In genomic region chr14:89651805-89652204, GRCh38 we compare ENCODE assay signal across 25 cellular contexts.
"Had no signal": no experiment of that assay in that cellular context is flagged by ENCODE, and none has a peak within 500 bp of the region (broad histone marks: within the 10 kb centered on the region; RNA-seq: fewer than 3 reads in every experiment).

No MANE protein-coding gene starts in this region.

- H3K27ac Mint-ChIP-seq: activated CD4-positive, alpha-beta memory T cell treated with anti-CD3 and anti-CD28 coated beads, Interleukin-2, amount 10 ng/mL, durations not matched to agents 7 days and 5 days; activated CD4-positive, alpha-beta T cell treated with anti-CD3 and anti-CD28 coated beads, Interleukin-2, amount 10 ng/mL, durations not matched to agents 7 days and 5 days; activated naive CD4-positive, alpha-beta T cell treated with anti-CD3 and anti-CD28 coated beads, Interleukin-2, amount 10 ng/mL, durations not matched to agents 7 days and 5 days; activated T-cell treated with anti-CD3 and anti-CD28 coated beads, Interleukin-2, amount 50 U/mL, for 24 hours; nephron; progenitor cell of endocrine pancreas; T-cell; type B pancreatic cell had no signal

- H3K4me1 Mint-ChIP-seq: activated CD4-positive, alpha-beta memory T cell treated with anti-CD3 and anti-CD28 coated beads, Interleukin-2, amount 10 ng/mL, durations not matched to agents 7 days and 5 days; nephron had no signal

- H3K36me3 ChIP-seq: breast epithelium, gastroesophageal sphincter, neutrophil, ovary, right lobe of liver, vagina had no signal

- H3K4me3 Mint-ChIP-seq: activated CD4-positive, alpha-beta memory T cell treated with anti-CD3 and anti-CD28 coated beads, Interleukin-2, amount 10 ng/mL, durations not matched to agents 7 days and 5 days; activated CD4-positive, alpha-beta T cell treated with anti-CD3 and anti-CD28 coated beads, Interleukin-2, amount 10 ng/mL, durations not matched to agents 7 days and 5 days; activated naive CD4-positive, alpha-beta T cell treated with anti-CD3 and anti-CD28 coated beads, Interleukin-2, amount 10 ng/mL, durations not matched to agents 7 days and 5 days; activated T-cell treated with anti-CD3 and anti-CD28 coated beads, Interleukin-2, amount 50 U/mL, for 24 hours; nephron; stimulated activated naive CD8-positive, alpha-beta T cell treated with anti-CD3 and anti-CD28 coated beads, Interleukin-15, Interleukin-2, amounts not matched to agents 100 ng/mL and 50 ng/mL, for 24 hours; T-cell; type B pancreatic cell had no signal

- DNase-seq: activated CD4-positive, alpha-beta memory T cell treated with anti-CD3 and anti-CD28 coated beads, Interleukin-2, amount 10 ng/mL, durations not matched to agents 7 days and 5 days; activated CD4-positive, alpha-beta T cell treated with anti-CD3 and anti-CD28 coated beads for 1 hour; activated CD4-positive, alpha-beta T cell treated with anti-CD3 and anti-CD28 coated beads, Interleukin-2, amount 10 ng/mL, durations not matched to agents 7 days and 5 days; activated CD8-positive, alpha-beta memory T cell treated with anti-CD3 and anti-CD28 coated beads, Interleukin-2, amount 50 U/mL, for 48 hours; activated gamma-delta T cell; activated naive CD4-positive, alpha-beta T cell treated with anti-CD3 and anti-CD28 coated beads, Interleukin-2, amount 10 ng/mL, durations not matched to agents 7 days and 5 days; activated T-cell treated with anti-CD3 and anti-CD28 coated beads, Interleukin-2, amount 50 U/mL, for 24 hours; amygdala; central memory CD4-positive, alpha-beta T cell; hippocampal formation; kidney; left colon; ovary; right lobe of liver; stimulated activated CD4-positive, alpha-beta T cell treated with anti-CD3 and anti-CD28 coated beads, Interleukin-2, amount 100 ng/mL, for 48 hours; T-cell had no signal

- H3K4me1 ChIP-seq: breast epithelium, gastroesophageal sphincter, vagina had no signal

- ATAC-seq: gastroesophageal sphincter, left colon, right lobe of liver, T-cell had no signal

- H3K27ac ChIP-seq: breast epithelium, gastroesophageal sphincter, neutrophil, ovary, right lobe of liver, vagina, VCaP had no signal

- H3K36me3 Mint-ChIP-seq: T-cell, type B pancreatic cell had no signal

- H3K27me3 Mint-ChIP-seq: activated CD4-positive, alpha-beta memory T cell treated with anti-CD3 and anti-CD28 coated beads, Interleukin-2, amount 10 ng/mL, durations not matched to agents 7 days and 5 days; activated CD4-positive, alpha-beta T cell treated with anti-CD3 and anti-CD28 coated beads, Interleukin-2, amount 10 ng/mL, durations not matched to agents 7 days and 5 days; activated naive CD4-positive, alpha-beta T cell treated with anti-CD3 and anti-CD28 coated beads, Interleukin-2, amount 10 ng/mL, durations not matched to agents 7 days and 5 days; activated T-cell treated with anti-CD3 and anti-CD28 coated beads, Interleukin-2, amount 50 U/mL, for 24 hours; stimulated activated naive CD8-positive, alpha-beta T cell treated with anti-CD3 and anti-CD28 coated beads, Interleukin-15, Interleukin-2, amounts not matched to agents 100 ng/mL and 50 ng/mL, for 24 hours; T-cell; type B pancreatic cell had no signal

- H3K9me3 Mint-ChIP-seq: nephron had no signal

- H3K9me3 ChIP-seq: gastroesophageal sphincter, neutrophil, ovary, right lobe of liver, vagina had no signal

- H3K27me3 ChIP-seq: breast epithelium, gastroesophageal sphincter, neutrophil, ovary, right lobe of liver, vagina had no signal

- H3K4me3 ChIP-seq: breast epithelium, gastroesophageal sphincter, ovary, right lobe of liver, vagina had no signal
